10 cellular contexts compared by ENCODE assay signal in genomic region chr12:11875414-11875935, GRCh38.
DNase-seq lines count a peak whose midpoint lies in the region; ATAC-seq and TF ChIP-seq lines count a peak whose summit lies in the region.
"Had no signal": no experiment of that assay in that cellular context is flagged by ENCODE, and none has a peak within 500 bp of the region (broad histone marks: within the 10 kb centered on the region; RNA-seq: fewer than 3 reads in every experiment).

No MANE protein-coding gene starts in this region.

- H3K9me3 Mint-ChIP-seq in type B pancreatic cell, result no peaks in the 10 kb centered on the region

- H3K27me3 Mint-ChIP-seq in type B pancreatic cell, result no peaks in the 10 kb centered on the region

- H3K27ac ChIP-seq in RWPE1 (no peak overlapping the region), esophagus muscularis mucosa (replicated peaks in 1 of 4) (peak overlapping the region; percentile 76 to 79 (median 78))

- H3K36me3 Mint-ChIP-seq in type B pancreatic cell, result peaks cover 37% of the 10 kb centered on the region

- H3K36me3 ChIP-seq in esophagus muscularis mucosa, result peaks cover 0 to 20% (median 17%) of the 10 kb centered on the region in 4 donors

- intact Hi-C loops in esophagus muscularis mucosa (cut with DNase I) (no loop called here), head of caudate nucleus (cut with DNase I) (no loop called here)

- no peak for ATAC-seq in GM18909 (IDR thresholded peaks at IDR 0.05; ENCODE audit: poor library complexity, unreplicated experiment)

- CTCF ChIA-PET in RWPE1 (lab: Yijun Ruan, JAX), result interaction anchor here (0.5 kb wide), 2 partner anchors 387 to 394 kb away, joined by 3 read pairs; no protein-coding TSS in a partner anchor

- peak; percentile 10 to 22 for DNase-seq in stimulated activated CD4-positive, alpha-beta T cell treated with anti-CD3 and anti-CD28 coated beads, Interleukin-15, amount 100 ng/mL, for 48 hours (ENCODE audit: low read depth in 2 of 2)
- no peak for DNase-seq in stimulated activated CD4-positive, alpha-beta T cell treated with anti-CD3 and anti-CD28 coated beads, Interleukin-4, amount 100 ng/mL, for 1 hour
- peak; percentile 78 for DNase-seq in RWPE1 (ENCODE audit: low spot score)
- no peak for DNase-seq in esophagus muscularis mucosa (ENCODE audit: extremely low spot score)
- DNase-seq in type B pancreatic cell (ENCODE audit: extremely low spot score, unreplicated experiment), result no peak
- no peak for DNase-seq in HCEC 1CT
- DNase-seq in head of caudate nucleus, result no peak
- DNase-seq: NCI-H2171 treated with DMSO at 0.1 percent for 48 hours, pancreas had no signal

- H3K27me3 ChIP-seq in esophagus muscularis mucosa, result no peaks in the 10 kb centered on the region
- H3K27me3 ChIP-seq: pancreas had no signal

- H3K4me3 Mint-ChIP-seq in type B pancreatic cell, result peak overlapping the region; percentile 26

- TF ChIP-seq CTCF in RWPE1 (conservative IDR thresholded peaks at IDR 0.05; ENCODE audit: low read depth), result no peak
- TF ChIP-seq CTCF in esophagus muscularis mucosa (IDR thresholded peaks at IDR 0.05), result peak in 1 of 3 experiments; percentile 4
- no peak for TF ChIP-seq CTCF in type B pancreatic cell (conservative IDR thresholded peaks at IDR 0.05)

- peaks cover 22% of the 10 kb centered on the region for H3K4me1 Mint-ChIP-seq in type B pancreatic cell (ENCODE audit: unreplicated experiment)

- TF ChIP-seq EP300 in esophagus muscularis mucosa (IDR thresholded peaks at IDR 0.05), result no peak

- WGBS in esophagus muscularis mucosa, result 50% methylated on average over 3 of the region's 3 CpGs

- H3K4me1 ChIP-seq in esophagus muscularis mucosa, result peaks cover 39 to 55% (median 53%) of the 10 kb centered on the region in 4 donors

- H3K27ac Mint-ChIP-seq in type B pancreatic cell, result peak overlapping the region; percentile 90

- no peaks in the 10 kb centered on the region for H3K9me3 ChIP-seq in esophagus muscularis mucosa
- H3K9me3 ChIP-seq: pancreas had no signal

- POLR2A ChIA-PET in RWPE1 (lab: Yijun Ruan, JAX; ENCODE audit: low non-redundant PET), result no interaction called here

- TF ChIP-seq POLR2A in esophagus muscularis mucosa (IDR thresholded peaks at IDR 0.05; ENCODE audit: low read depth), result no peak

- no peak overlapping the region for H3K4me3 ChIP-seq in esophagus muscularis mucosa
- H3K4me3 ChIP-seq: pancreas had no signal

Comparison
In these comparisons a context has a peak if more than half of its experiments do, and no peak if none do; other contexts are left out.
1. DNase-seq: peak in stimulated activated CD4-positive, alpha-beta T cell treated with anti-CD3 and anti-CD28 coated beads, Interleukin-15, amount 100 ng/mL, for 48 hours (2 of 2) and RWPE1 (single experiment); none in stimulated activated CD4-positive, alpha-beta T cell treated with anti-CD3 and anti-CD28 coated beads, Interleukin-4, amount 100 ng/mL, for 1 hour (single experiment), esophagus muscularis mucosa (single experiment), type B pancreatic cell (single experiment), HCEC 1CT (single experiment) and head of caudate nucleus (0 of 42).